In the genomic region with DNA sequence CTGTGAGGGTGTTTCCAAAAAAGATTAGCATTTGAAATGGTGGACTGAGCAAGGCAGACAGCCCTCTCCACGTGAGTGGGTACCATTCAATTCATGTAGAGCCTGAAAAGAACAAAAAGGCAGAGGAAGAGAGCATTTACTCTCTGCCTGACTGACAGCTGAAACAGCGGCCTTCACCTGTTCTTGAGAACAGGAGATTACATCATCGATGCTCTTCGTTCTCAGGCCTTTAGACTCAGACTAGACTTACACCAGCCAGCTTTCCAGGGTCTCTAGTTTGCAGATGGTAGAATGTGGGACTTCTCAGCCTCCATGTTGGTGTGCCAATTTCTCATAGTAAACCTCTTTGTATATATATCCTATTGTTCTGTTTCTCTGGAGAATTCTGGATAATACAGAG, we compare ENCODE assay signal across 16 cellular contexts.
"Had no signal": no experiment of that assay in that cellular context is flagged by ENCODE, and none has a peak within 500 bp of the region (broad histone marks: within the 10 kb centered on the region; RNA-seq: fewer than 3 reads in every experiment).

No MANE protein-coding gene starts in this region.

- H3K36me3 ChIP-seq: gastrocnemius medialis, heart right ventricle, sigmoid colon, tibial artery, upper lobe of right lung, vagina had no signal

- H3K27me3 ChIP-seq: gastrocnemius medialis, heart right ventricle, sigmoid colon, tibial artery, upper lobe of right lung, vagina had no signal

- H3K4me3 ChIP-seq: gastrocnemius medialis, heart right ventricle, mucosa of descending colon, sigmoid colon, tibial artery, upper lobe of right lung, vagina had no signal

- H3K27ac ChIP-seq: gastrocnemius medialis, heart right ventricle, sigmoid colon, tibial artery, upper lobe of right lung, vagina had no signal

- H3K4me1 ChIP-seq: gastrocnemius medialis, heart right ventricle, sigmoid colon, tibial artery, upper lobe of right lung, vagina had no signal

- DNase-seq: effector memory CD4-positive, alpha-beta T cell; gastrocnemius medialis; heart right ventricle; hypothalamus; islet precursor cell; mammary epithelial cell; mucosa of descending colon; naive thymus-derived CD8-positive, alpha-beta T cell; posterior cingulate gyrus; sigmoid colon; stimulated activated CD4-positive, alpha-beta T cell treated with anti-CD3 and anti-CD28 coated beads, Interleukin-15, amount 100 ng/mL, for 24 hours; stimulated activated CD4-positive, alpha-beta T cell treated with anti-CD3 and anti-CD28 coated beads, Interleukin-1b, Interleukin-23, amount 100 ng/mL, for 48 hours; stimulated activated CD4-positive, alpha-beta T cell treated with anti-CD3 and anti-CD28 coated beads, Interleukin-4, amount 100 ng/mL, for 24 hours; tibial artery; upper lobe of right lung had no signal

- H3K9me3 ChIP-seq: gastrocnemius medialis, heart right ventricle, mucosa of descending colon, sigmoid colon, tibial artery, upper lobe of right lung, vagina had no signal
